ENCODE assay signal across 8 cellular contexts in the genomic region with DNA sequence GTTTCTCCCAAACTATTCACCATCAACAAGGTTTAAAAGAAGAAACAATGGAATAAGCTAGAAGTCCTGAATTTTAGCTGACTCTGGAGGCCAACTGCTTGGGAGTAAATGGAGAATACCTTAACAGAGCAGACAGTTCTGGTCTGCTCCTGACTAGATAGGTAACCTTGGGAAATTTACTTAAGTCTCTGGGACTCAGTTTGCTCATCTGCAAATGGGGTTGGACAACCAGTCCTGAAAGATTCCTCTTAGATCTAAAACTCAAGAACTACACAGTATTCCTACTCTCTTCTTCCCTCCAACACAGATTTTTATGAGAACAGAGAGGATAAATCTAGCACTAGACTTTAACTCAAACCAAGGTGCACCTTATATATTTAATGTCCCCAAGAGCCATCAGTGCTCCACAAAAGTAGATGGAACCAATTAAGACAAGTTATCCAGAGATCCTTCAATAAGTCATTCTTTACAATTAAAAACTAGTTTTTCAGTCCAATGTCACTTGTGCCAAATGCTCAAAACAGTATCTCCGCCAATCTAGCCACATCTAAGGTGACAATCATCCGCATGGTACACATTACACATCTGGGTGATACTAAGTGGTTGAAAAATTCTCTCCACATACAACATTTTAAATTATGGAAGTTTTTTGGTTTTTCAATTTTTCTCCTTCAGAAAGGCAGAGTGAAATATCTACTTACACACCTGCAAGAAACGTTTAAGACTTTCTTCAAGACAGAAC. TPM values are rescaled to one million over a fixed set of nuclear protein-coding genes. Genes with fewer than 3 reads are reported as not detected.
DNase-seq lines count a peak whose midpoint lies in the region; ATAC-seq and TF ChIP-seq lines count a peak whose summit lies in the region.

No MANE protein-coding gene starts in this region.

- no peaks in the 10 kb centered on the region for H3K9me3 Mint-ChIP-seq in CD8-positive, alpha-beta T cell
- H3K9me3 Mint-ChIP-seq in endodermal cell: no peaks in the 10 kb centered on the region

- DNase-seq in CD8-positive, alpha-beta T cell: no peak
- DNase-seq in PC-3 (no peak), endodermal cell (no peak), osteoblast (ENCODE audit: insufficient read length, low spot score, missing footprints) (no peak), kidney glomerular epithelial cell (lab: John Stamatoyannopoulos, UW) (no peak)
- DNase-seq in activated CD4-positive, CD25-positive, alpha-beta regulatory T cell treated with anti-CD3 and anti-CD28 coated beads, Interleukin-2, amount 50 U/mL, for 72 hours: no peak

- peak overlapping the region; percentile 89 for H3K27ac ChIP-seq in CD8-positive, alpha-beta T cell (ENCODE audit: low read depth, low read length)
- H3K27ac ChIP-seq in PC-3 (ENCODE audit: low read length) (no peak overlapping the region), endodermal cell (ENCODE audit: low read depth, low read length) (no peak overlapping the region), osteoblast (ENCODE audit: low read depth, low read length) (peak overlapping the region; percentile 70)

- peak overlapping the region; percentile 94 for H3K4me3 Mint-ChIP-seq in CD8-positive, alpha-beta T cell
- peak overlapping the region; percentile 92 for H3K4me3 Mint-ChIP-seq in endodermal cell

- peak overlapping the region; percentile 81 for H3K27ac Mint-ChIP-seq in CD8-positive, alpha-beta T cell
- peak overlapping the region; percentile 94 for H3K27ac Mint-ChIP-seq in endodermal cell

- H4K20me1 ChIP-seq in PC-3 (ENCODE audit: low read length) (peaks cover 55% of the 10 kb centered on the region), osteoblast (ENCODE audit: insufficient read depth, low read length) (peaks cover 51% of the 10 kb centered on the region)

- H2AFZ ChIP-seq in PC-3 (ENCODE audit: low read length) (no peak overlapping the region), osteoblast (ENCODE audit: low read length) (no peak overlapping the region)

- H3K9ac ChIP-seq in PC-3 (ENCODE audit: low read length): peak overlapping the region; percentile 93
- peak overlapping the region; percentile 78 for H3K9ac ChIP-seq in endodermal cell (ENCODE audit: extremely low read depth, low read length, poor library complexity, severe bottlenecking)

- no peak for ATAC-seq in CD8-positive, alpha-beta T cell
- ATAC-seq in PC-3 (no peak), GM18520 (IDR thresholded peaks at IDR 0.05; ENCODE audit: unreplicated experiment) (no peak), GM18505 (IDR thresholded peaks at IDR 0.05; ENCODE audit: unreplicated experiment) (no peak)

- WGBS in endodermal cell (ENCODE audit: insufficient coverage in 1 of 2, insufficient read length in 1 of 2), 2 experiments: 50 to 62% methylated on average over 2 to 3 of the region's 3 CpGs

- intact Hi-C loops in CD8-positive, alpha-beta T cell (cut with DNase I, micrococcal nuclease): loop anchor here (5.0 to 10.0 kb wide), 5 partner anchors 142 to 885 kb away; a partner anchor contains a TSS
- intact Hi-C loops in PC-3 (cut with micrococcal nuclease): loop anchor here (5.0 kb wide), 1 partner anchor 278 kb away; a partner anchor contains a TSS

- H3K79me2 ChIP-seq in PC-3 (ENCODE audit: low read length): peaks cover 82% of the 10 kb centered on the region
- H3K79me2 ChIP-seq in osteoblast (ENCODE audit: insufficient read depth, low read length): peaks cover 88% of the 10 kb centered on the region

- no peaks in the 10 kb centered on the region for H3K36me3 ChIP-seq in CD8-positive, alpha-beta T cell (ENCODE audit: insufficient read depth, low read length)
- H3K36me3 ChIP-seq in PC-3 (ENCODE audit: low read depth, low read length) (no peaks in the 10 kb centered on the region; the same call in 1 of the 2 replicates), endodermal cell (ENCODE audit: control insufficient read depth, insufficient read depth, low read length) (peaks cover 9% of the 10 kb centered on the region), osteoblast (ENCODE audit: insufficient read depth, low read length) (peaks cover 13% of the 10 kb centered on the region)

- TF ChIP-seq CTCF in CD8-positive, alpha-beta T cell (IDR thresholded peaks at IDR 0.05): no peak
- TF ChIP-seq CTCF in PC-3 (conservative IDR thresholded peaks at IDR 0.05; ENCODE audit: low read depth, low read length): no peak
- no peak for TF ChIP-seq CTCF in endodermal cell (conservative IDR thresholded peaks at IDR 0.05)
- no peak for TF ChIP-seq CTCF in osteoblast (IDR thresholded peaks at IDR 0.05; ENCODE audit: extremely low read depth, low read depth, low read length)

- CTCF ChIA-PET in CD8-positive, alpha-beta T cell (lab: Charles Lee): interaction anchor here (1.0 to 1.8 kb wide), 3 partner anchors 11 to 70 kb away, joined by 3 to 4 read pairs (median 4); no protein-coding TSS in a partner anchor
- CTCF ChIA-PET in PC-3 (lab: Charles Lee): no interaction called here

- peak overlapping the region; percentile 66 for H3K4me3 ChIP-seq in CD8-positive, alpha-beta T cell (ENCODE audit: low read depth, low read length)
- H3K4me3 ChIP-seq in PC-3 (ENCODE audit: low read length) (peak overlapping the region; percentile 85), endodermal cell (ENCODE audit: low read length) (peak overlapping the region; percentile 96), osteoblast (ENCODE audit: insufficient read depth, low read length) (peak overlapping the region; percentile 91)

- peaks cover 22% of the 10 kb centered on the region for H3K36me3 Mint-ChIP-seq in CD8-positive, alpha-beta T cell
- H3K36me3 Mint-ChIP-seq in endodermal cell (ENCODE audit: low read depth): peaks cover 14% of the 10 kb centered on the region

- H3K4me1 ChIP-seq in CD8-positive, alpha-beta T cell (ENCODE audit: insufficient read depth, low read length): peaks cover 70% of the 10 kb centered on the region
- H3K4me1 ChIP-seq in PC-3 (ENCODE audit: insufficient read depth, low read length) (peaks cover 28% of the 10 kb centered on the region), endodermal cell (ENCODE audit: control insufficient read depth, insufficient read depth, low read length) (peaks cover 7% of the 10 kb centered on the region), osteoblast (ENCODE audit: insufficient read depth, low read length) (peaks cover 37% of the 10 kb centered on the region)

- no peaks in the 10 kb centered on the region for H3K9me2 ChIP-seq in PC-3 (replicated peaks; ENCODE audit: low read length)

- H3K9me3 ChIP-seq in CD8-positive, alpha-beta T cell (ENCODE audit: low read length): no peaks in the 10 kb centered on the region
- H3K9me3 ChIP-seq in PC-3 (ENCODE audit: low read length): no peaks in the 10 kb centered on the region
- H3K9me3 ChIP-seq in endodermal cell (ENCODE audit: control insufficient read depth, low read length): no peaks in the 10 kb centered on the region
- H3K9me3 ChIP-seq in osteoblast (ENCODE audit: low read depth, low read length): no peaks in the 10 kb centered on the region

- peaks cover 68% of the 10 kb centered on the region for H3K4me1 Mint-ChIP-seq in CD8-positive, alpha-beta T cell (ENCODE audit: low read depth)
- H3K4me1 Mint-ChIP-seq in endodermal cell: peaks cover 27% of the 10 kb centered on the region

- H3K4me2 ChIP-seq in PC-3 (ENCODE audit: low read length): peak overlapping the region; percentile 82
- H3K4me2 ChIP-seq in osteoblast (ENCODE audit: insufficient read depth, low read length): peak overlapping the region; percentile 94

- no peaks in the 10 kb centered on the region for H3K27me3 Mint-ChIP-seq in CD8-positive, alpha-beta T cell (ENCODE audit: low read depth)
- H3K27me3 Mint-ChIP-seq in endodermal cell (ENCODE audit: insufficient read depth): no peaks in the 10 kb centered on the region

- TSS peak; percentile 63 for BruUV-seq in PC-3 (replicated peaks; lab: Mats Ljungman, UMichigan)

- POLR2A ChIA-PET in CD8-positive, alpha-beta T cell (lab: Charles Lee): interaction anchor here (0.6 to 3.2 kb wide), 3 partner anchors 19 to 70 kb away, joined by 3 to 15 read pairs (median 5); a partner anchor contains a TSS
- POLR2A ChIA-PET in PC-3 (lab: Charles Lee; ENCODE audit: unreplicated experiment): interaction anchor here (0.5 kb wide), 1 partner anchor 60 kb away, joined by 3 read pairs; a partner anchor contains a TSS

- TF ChIP-seq POLR2A in GM18505 (IDR thresholded peaks at IDR 0.05; ENCODE audit: borderline replicate concordance, extremely low read depth, insufficient read depth, insufficient read length): no peak

- H3F3A ChIP-seq in PC-3 (ENCODE audit: low read length, unreplicated experiment): peaks cover 3% of the 10 kb centered on the region

- no peaks in the 10 kb centered on the region for H3K27me3 ChIP-seq in CD8-positive, alpha-beta T cell (ENCODE audit: insufficient read depth, low read length)
- no peaks in the 10 kb centered on the region for H3K27me3 ChIP-seq in PC-3 (ENCODE audit: low read length)
- no peaks in the 10 kb centered on the region for H3K27me3 ChIP-seq in endodermal cell (ENCODE audit: control insufficient read depth, insufficient read depth, low read length, poor library complexity, severe bottlenecking)
- H3K27me3 ChIP-seq in osteoblast (ENCODE audit: insufficient read depth, low read length): no peaks in the 10 kb centered on the region

RNA-seq across cellular contexts. Expression of a gene that starts 1.5 kb away (rescaled TPM):
- total RNA-seq in CD8-positive, alpha-beta T cell: 100 to 1,000 TPM; 271 to 294 TPM
- total RNA-seq in PC-3 (2014; rRNA removed) (278 and 292 TPM in 2 replicates), endodermal cell (100 to 1,000 TPM; 359 to 371 TPM), osteoblast (860 and 899 TPM in 2 replicates)
- polyA plus RNA-seq in endodermal cell (2013, experiment 1 of 2): 416 TPM
- 399 TPM for polyA plus RNA-seq in endodermal cell (2013, experiment 2 of 2)

RNA-seq across cellular contexts. Expression of a gene that starts 1.9 kb away (rescaled TPM):
- total RNA-seq in CD8-positive, alpha-beta T cell: 10 to 100 TPM; 19.8 to 21.1 TPM
- 23.7 and 25.4 TPM in 2 replicates for total RNA-seq in PC-3 (2014; rRNA removed)
- total RNA-seq in endodermal cell: 10 to 100 TPM in 1 of 2 donors, 1 to 10 TPM in 1; 6.3 to 11.2 TPM
- polyA plus RNA-seq in endodermal cell (2013, experiment 1 of 2): 8.1 TPM
- 6.9 TPM for polyA plus RNA-seq in endodermal cell (2013, experiment 2 of 2)
- 35.8 and 37.4 TPM in 2 replicates for total RNA-seq in osteoblast

RNA-seq across cellular contexts. Expression of a gene that starts 12.0 kb away (rescaled TPM):
- total RNA-seq in CD8-positive, alpha-beta T cell: 1 to 10 TPM; 8.4 to 9.4 TPM
- total RNA-seq in PC-3 (2014; rRNA removed) (1.6 and 1.8 TPM in 2 replicates), endodermal cell (10 to 100 TPM; 44.4 to 51.7 TPM), osteoblast (1.1 and 1.2 TPM in 2 replicates)
- 25.9 TPM for polyA plus RNA-seq in endodermal cell (2013, experiment 1 of 2)
- polyA plus RNA-seq in endodermal cell (2013, experiment 2 of 2): 21.9 TPM

RNA-seq across cellular contexts. Expression of a gene that starts 18.9 kb away (rescaled TPM):
- total RNA-seq in CD8-positive, alpha-beta T cell: 10 to 100 TPM; 13.9 to 18.6 TPM
- total RNA-seq in PC-3 (2014; rRNA removed): 1.8 and 5.3 TPM in 2 replicates
- 10 to 100 TPM; 10.4 to 19.6 TPM for total RNA-seq in endodermal cell
- polyA plus RNA-seq in endodermal cell (2013, experiment 1 of 2): 20.8 TPM
- polyA plus RNA-seq in endodermal cell (2013, experiment 2 of 2): 17.5 TPM
- 3.8 and 4.7 TPM in 2 replicates for total RNA-seq in osteoblast

RNA-seq across cellular contexts. Expression of a gene that starts 52.1 kb away (rescaled TPM):
- total RNA-seq in CD8-positive, alpha-beta T cell: 10 to 100 TPM; 24.4 to 27.8 TPM
- total RNA-seq in PC-3 (2014; rRNA removed) (714 and 745 TPM in 2 replicates), endodermal cell (100 to 1,000 TPM; 178 to 195 TPM), osteoblast (174 and 183 TPM in 2 replicates)
- polyA plus RNA-seq in endodermal cell (2013, experiment 1 of 2): 137 TPM
- polyA plus RNA-seq in endodermal cell (2013, experiment 2 of 2): 132 TPM

Comparison
In these comparisons a context has a peak if more than half of its experiments do, and no peak if none do; other contexts are left out.
1. H3K27ac ChIP-seq: peak in CD8-positive, alpha-beta T cell (single experiment) and osteoblast (single experiment); none in PC-3 (single experiment) and endodermal cell (single experiment).
2. RNA of a gene that starts 12.0 kb away (total RNA-seq): 44.4 to 51.7 TPM in endodermal cell; 8.4 to 9.4 TPM in CD8-positive, alpha-beta T cell, 1.6 to 1.8 TPM in PC-3 and 1.1 to 1.2 TPM in osteoblast; every median in the first group is over 4 times any median in the second.
3. Peak in every context shown above with its lines, with median percentiles within 50 percentile points of each other: H3K4me3 ChIP-seq.